8 cellular contexts compared by ENCODE assay signal in the genomic region with DNA sequence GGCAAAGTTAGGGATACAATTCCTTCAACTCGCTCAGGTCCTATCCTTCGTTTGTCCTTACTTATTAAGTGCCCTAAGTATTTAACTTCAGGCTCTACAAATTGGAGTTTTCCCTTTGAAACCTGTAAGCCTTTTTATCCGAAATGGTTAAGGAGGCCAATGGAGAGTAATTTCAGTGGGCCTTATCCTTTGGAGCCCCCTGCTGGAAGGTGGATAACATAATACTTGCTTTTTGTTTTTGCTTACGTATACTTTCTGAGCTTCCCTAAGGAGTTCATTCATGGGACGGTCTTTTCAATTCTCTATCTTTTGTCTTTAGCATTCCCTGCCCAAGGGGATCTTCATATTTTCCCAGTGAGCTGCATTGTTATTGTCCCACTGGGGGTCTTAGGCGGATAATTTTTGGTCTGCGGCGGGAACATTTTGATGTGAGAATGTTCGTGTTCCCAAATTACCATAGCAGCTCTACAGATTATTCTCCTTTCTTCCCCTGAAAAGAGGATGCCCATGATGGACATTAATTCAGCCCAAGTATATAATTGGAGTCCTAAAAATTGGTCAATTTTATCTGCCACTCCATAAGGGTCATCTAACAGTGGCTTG. TPM values are rescaled to one million over a fixed set of nuclear protein-coding genes. Genes with fewer than 3 reads are reported as not detected.
A peak's percentile ranks its signal among the peaks of the same experiment; 100 is the strongest.
DNase-seq lines count a peak whose midpoint lies in the region; ATAC-seq and TF ChIP-seq lines count a peak whose summit lies in the region.

No MANE protein-coding gene starts in this region.

- peak; percentile 64 for ATAC-seq in left lung
- ATAC-seq in GM18502 (IDR thresholded peaks at IDR 0.05; ENCODE audit: poor library complexity, unreplicated experiment): no peak

- no peaks in the 10 kb centered on the region for H3K4me1 Mint-ChIP-seq in chondrocyte (ENCODE audit: low read depth)
- H3K4me1 Mint-ChIP-seq in activated T-helper 1 cell treated with anti-CD3 and anti-CD28 coated beads, Interleukin-12 subunit alpha, Interleukin-12 subunit beta, Interleukin-2, Interleukin-4 antibody, amounts not matched to agents 30 ng/mL and 10 ng/mL and 1 ng/mL, durations not matched to agents 14 hours and 24 hours and 36 hours (ENCODE audit: low read depth): no peaks in the 10 kb centered on the region

- no peak overlapping the region for H3K27ac Mint-ChIP-seq in chondrocyte (ENCODE audit: unreplicated experiment)
- no peak overlapping the region for H3K27ac Mint-ChIP-seq in activated T-helper 1 cell treated with anti-CD3 and anti-CD28 coated beads, Interleukin-12 subunit alpha, Interleukin-12 subunit beta, Interleukin-2, Interleukin-4 antibody, amounts not matched to agents 30 ng/mL and 10 ng/mL and 1 ng/mL, durations not matched to agents 14 hours and 24 hours and 36 hours

- peak in 5 of 6 experiments; percentile 64 to 80 (median 76) for TF ChIP-seq CTCF in Peyer's patch (IDR thresholded peaks at IDR 0.05)
- peak; percentile 86 for TF ChIP-seq CTCF in chondrocyte (IDR thresholded peaks at IDR 0.05)
- TF ChIP-seq CTCF in left lung (IDR thresholded peaks at IDR 0.05): peak; percentile 42 to 54
- TF ChIP-seq CTCF in tibial nerve (IDR thresholded peaks at IDR 0.05): peak; percentile 46 to 70 (median 51)

- H3K9me3 ChIP-seq in Peyer's patch (peaks cover 0 to 30% (median 1%) of the 10 kb centered on the region in 4 donors), left lung (peaks cover 0 to 45% of the 10 kb centered on the region in 2 donors), tibial nerve (peaks cover 0 to 34% (median 2%) of the 10 kb centered on the region in 4 donors)

- intact Hi-C loops in left lung (cut with DNase I): no loop called here
- intact Hi-C loops in activated T-helper 1 cell treated with anti-CD3 and anti-CD28 coated beads, Interleukin-12 subunit alpha, Interleukin-12 subunit beta, Interleukin-2, Interleukin-4 antibody, amounts not matched to agents 30 ng/mL and 10 ng/mL and 1 ng/mL, durations not matched to agents 14 hours and 24 hours and 36 hours (cut with micrococcal nuclease): loop anchor here (1.0 kb wide), 2 partner anchors 236 to 421 kb away; no protein-coding TSS in a partner anchor

- H3K4me1 ChIP-seq in Peyer's patch (no peaks in the 10 kb centered on the region), left lung (no peaks in the 10 kb centered on the region), tibial nerve (no peaks in the 10 kb centered on the region)

- no peak overlapping the region for H3K27ac ChIP-seq in Peyer's patch
- no peak overlapping the region for H3K27ac ChIP-seq in left lung
- H3K27ac ChIP-seq in tibial nerve: no peak overlapping the region

- H3K9me3 Mint-ChIP-seq in chondrocyte (ENCODE audit: low read depth): peaks cover 14% of the 10 kb centered on the region
- peaks cover 48% of the 10 kb centered on the region for H3K9me3 Mint-ChIP-seq in activated T-helper 1 cell treated with anti-CD3 and anti-CD28 coated beads, Interleukin-12 subunit alpha, Interleukin-12 subunit beta, Interleukin-2, Interleukin-4 antibody, amounts not matched to agents 30 ng/mL and 10 ng/mL and 1 ng/mL, durations not matched to agents 14 hours and 24 hours and 36 hours

- no peaks in the 10 kb centered on the region for H3K36me3 Mint-ChIP-seq in chondrocyte (ENCODE audit: low read depth)
- peaks cover 2% of the 10 kb centered on the region for H3K36me3 Mint-ChIP-seq in activated T-helper 1 cell treated with anti-CD3 and anti-CD28 coated beads, Interleukin-12 subunit alpha, Interleukin-12 subunit beta, Interleukin-2, Interleukin-4 antibody, amounts not matched to agents 30 ng/mL and 10 ng/mL and 1 ng/mL, durations not matched to agents 14 hours and 24 hours and 36 hours (ENCODE audit: low read depth)

- no peak for TF ChIP-seq EP300 in tibial nerve (IDR thresholded peaks at IDR 0.05)

- no peak for TF ChIP-seq POLR2A in Peyer's patch (IDR thresholded peaks at IDR 0.05)
- no peak for TF ChIP-seq POLR2A in tibial nerve (IDR thresholded peaks at IDR 0.05)

- H3K36me3 ChIP-seq in Peyer's patch (no peaks in the 10 kb centered on the region), left lung (no peaks in the 10 kb centered on the region), tibial nerve (no peaks in the 10 kb centered on the region)

- DNase-seq in COLO829 (ENCODE audit: low spot score) (peak; percentile 25), HCEC 1CT (peak; percentile 8), Peyer's patch (peak in 1 of 3 donors; percentile 51), chondrocyte (ENCODE audit: low spot score) (no peak), left lung (no peak), tibial nerve (ENCODE audit: low spot score in 2 of 2) (no peak)
- DNase-seq in activated T-helper 1 cell treated with anti-CD3 and anti-CD28 coated beads, Interleukin-12 subunit alpha, Interleukin-12 subunit beta, Interleukin-2, Interleukin-4 antibody, amounts not matched to agents 30 ng/mL and 10 ng/mL and 1 ng/mL, durations not matched to agents 14 hours and 24 hours and 36 hours (ENCODE audit: low spot score): no peak

- 49 to 59% methylated on average over 9 of the region's 9 CpGs for WGBS in tibial nerve, 2 donors

- H3K4me3 ChIP-seq in Peyer's patch (no peak overlapping the region), left lung (no peak overlapping the region), tibial nerve (no peak overlapping the region)

- H3K4me3 Mint-ChIP-seq in chondrocyte (ENCODE audit: unreplicated experiment): peak overlapping the region; percentile 55
- no peak overlapping the region for H3K4me3 Mint-ChIP-seq in activated T-helper 1 cell treated with anti-CD3 and anti-CD28 coated beads, Interleukin-12 subunit alpha, Interleukin-12 subunit beta, Interleukin-2, Interleukin-4 antibody, amounts not matched to agents 30 ng/mL and 10 ng/mL and 1 ng/mL, durations not matched to agents 14 hours and 24 hours and 36 hours

- peaks cover 2% of the 10 kb centered on the region for H3K27me3 Mint-ChIP-seq in chondrocyte (ENCODE audit: low read depth)
- H3K27me3 Mint-ChIP-seq in activated T-helper 1 cell treated with anti-CD3 and anti-CD28 coated beads, Interleukin-12 subunit alpha, Interleukin-12 subunit beta, Interleukin-2, Interleukin-4 antibody, amounts not matched to agents 30 ng/mL and 10 ng/mL and 1 ng/mL, durations not matched to agents 14 hours and 24 hours and 36 hours (ENCODE audit: insufficient read depth): peaks cover 4% of the 10 kb centered on the region

- no peaks in the 10 kb centered on the region for H3K27me3 ChIP-seq in Peyer's patch
- no peaks in the 10 kb centered on the region for H3K27me3 ChIP-seq in left lung
- no peaks in the 10 kb centered on the region for H3K27me3 ChIP-seq in tibial nerve

RNA-seq across cellular contexts. Expression of a gene that starts 34.4 kb away (rescaled TPM):
- total RNA-seq in Peyer's patch (10 to 100 TPM; 43.7 to 58.6 (median 48.3) TPM), chondrocyte (25.8 to 32.8 TPM (median 29.6 TPM) in 3 replicates), left lung (10 to 100 TPM; 49.0 to 49.1 TPM), tibial nerve (10 to 100 TPM; 25.3 to 51.6 (median 37.5) TPM)
- total RNA-seq in activated T-helper 1 cell treated with anti-CD3 and anti-CD28 coated beads, Interleukin-12 subunit alpha, Interleukin-12 subunit beta, Interleukin-2, Interleukin-4 antibody, amounts not matched to agents 30 ng/mL and 10 ng/mL and 1 ng/mL, durations not matched to agents 14 hours and 24 hours and 36 hours: 36.7 and 41.6 TPM in 2 replicates

RNA-seq across cellular contexts. Expression of a gene that starts 41.3 kb away (rescaled TPM):
- total RNA-seq in Peyer's patch (10 to 100 TPM in 3 of 4 donors, 1 to 10 TPM in 1; 1.7 to 19.6 (median 16.1) TPM), chondrocyte (0.51 to 0.87 TPM (median 0.60 TPM) in 3 replicates), left lung (1 to 10 TPM; 4.3 to 6.1 TPM), tibial nerve (10 to 100 TPM in 1 of 4 donors, 1 to 10 TPM in 3; 6.9 to 12.0 (median 7.2) TPM)
- total RNA-seq in activated T-helper 1 cell treated with anti-CD3 and anti-CD28 coated beads, Interleukin-12 subunit alpha, Interleukin-12 subunit beta, Interleukin-2, Interleukin-4 antibody, amounts not matched to agents 30 ng/mL and 10 ng/mL and 1 ng/mL, durations not matched to agents 14 hours and 24 hours and 36 hours: 32.2 and 34.6 TPM in 2 replicates

Comparison
In these comparisons a context has a peak if more than half of its experiments do, and no peak if none do; other contexts are left out.
1. DNase-seq: peak in COLO829 (single experiment) and HCEC 1CT (single experiment); none in chondrocyte (single experiment), left lung (0 of 2), tibial nerve (0 of 2) and activated T-helper 1 cell treated with anti-CD3 and anti-CD28 coated beads, Interleukin-12 subunit alpha, Interleukin-12 subunit beta, Interleukin-2, Interleukin-4 antibody, amounts not matched to agents 30 ng/mL and 10 ng/mL and 1 ng/mL, durations not matched to agents 14 hours and 24 hours and 36 hours (single experiment).
2. Peak in every context shown above with its lines, with median percentiles within 50 percentile points of each other: CTCF ChIP-seq.